ENCODE assay signal across 25 cellular contexts in genomic region chr2:60838481-60838880, GRCh38. TPM values are rescaled to one million over a fixed set of nuclear protein-coding genes. Genes with fewer than 3 reads are reported as not detected.
DNase-seq lines count a peak whose midpoint lies in the region; ATAC-seq and TF ChIP-seq lines count a peak whose summit lies in the region.
"Had no signal": no experiment of that assay in that cellular context is flagged by ENCODE, and none has a peak within 500 bp of the region (broad histone marks: within the 10 kb centered on the region; RNA-seq: fewer than 3 reads in every experiment).

No MANE protein-coding gene starts in this region.

- intact Hi-C loops in CD4-positive, alpha-beta memory T cell (cut with micrococcal nuclease), result no loop called here

- ATAC-seq in stimulated activated naive CD8-positive, alpha-beta T cell treated with anti-CD3 and anti-CD28 coated beads, Interleukin-15, amount 100 ng/mL, for 72 hours, result no peak
- ATAC-seq in GM19467 (IDR thresholded peaks at IDR 0.05; ENCODE audit: unreplicated experiment) (no peak), HG02678 (IDR thresholded peaks at IDR 0.05; ENCODE audit: unreplicated experiment) (no peak)

- H3K27ac ChIP-seq in SU-DHL-6 (ENCODE audit: low read depth, low read length), result peak overlapping the region; percentile 98
- no peak overlapping the region for H3K27ac ChIP-seq in CD4-positive, alpha-beta memory T cell (ENCODE audit: low read depth, low read length)
- H3K27ac ChIP-seq: 22Rv1, PC-9, RWPE1, SK-N-MC had no signal

- peak overlapping the region; percentile 52 for H3K9ac ChIP-seq in SU-DHL-6 (ENCODE audit: low read length)

- CTCF ChIA-PET in CD4-positive, alpha-beta memory T cell (lab: Charles Lee; ENCODE audit: partially characterized antibody), result interaction anchor here (1.4 kb wide), 1 partner anchor 33 kb away, joined by 4 read pairs; no protein-coding TSS in a partner anchor

- no peak overlapping the region for H2AFZ ChIP-seq in SU-DHL-6 (ENCODE audit: low read depth, low read length, severe bottlenecking)
- H2AFZ ChIP-seq: PC-9 had no signal

- H3K4me3 Mint-ChIP-seq in stimulated activated naive CD8-positive, alpha-beta T cell treated with anti-CD3 and anti-CD28 coated beads, Interleukin-15, Interleukin-2, amounts not matched to agents 100 ng/mL and 50 ng/mL, for 24 hours, result no peak overlapping the region
- no peak overlapping the region for H3K4me3 Mint-ChIP-seq in stimulated activated naive CD8-positive, alpha-beta T cell treated with anti-CD3 and anti-CD28 coated beads, Interleukin-15, amount 100 ng/mL, for 72 hours
- H3K4me3 Mint-ChIP-seq in CD4-positive, alpha-beta memory T cell, result no peak overlapping the region
- H3K4me3 Mint-ChIP-seq: CD8-positive, alpha-beta memory T cell had no signal

- no peaks in the 10 kb centered on the region for H3K9me2 ChIP-seq in SU-DHL-6 (replicated peaks; ENCODE audit: insufficient read depth, low read length)

- H3K27me3 ChIP-seq in SU-DHL-6 (ENCODE audit: low read length), result no peaks in the 10 kb centered on the region
- no peaks in the 10 kb centered on the region for H3K27me3 ChIP-seq in CD4-positive, alpha-beta memory T cell (ENCODE audit: insufficient read depth, low read length)

- H3K4me1 Mint-ChIP-seq in stimulated activated naive CD8-positive, alpha-beta T cell treated with anti-CD3 and anti-CD28 coated beads, Interleukin-15, Interleukin-2, amounts not matched to agents 100 ng/mL and 50 ng/mL, for 24 hours (ENCODE audit: low read depth), result peaks cover 79% of the 10 kb centered on the region
- peaks cover 68% of the 10 kb centered on the region for H3K4me1 Mint-ChIP-seq in stimulated activated naive CD8-positive, alpha-beta T cell treated with anti-CD3 and anti-CD28 coated beads, Interleukin-15, amount 100 ng/mL, for 72 hours
- peaks cover 9 to 14% (median 11%) of the 10 kb centered on the region in 4 donors for H3K4me1 Mint-ChIP-seq in CD4-positive, alpha-beta memory T cell

- H3K27ac Mint-ChIP-seq in stimulated activated naive CD8-positive, alpha-beta T cell treated with anti-CD3 and anti-CD28 coated beads, Interleukin-15, Interleukin-2, amounts not matched to agents 100 ng/mL and 50 ng/mL, for 24 hours, result peak overlapping the region; percentile 4
- H3K27ac Mint-ChIP-seq in stimulated activated naive CD8-positive, alpha-beta T cell treated with anti-CD3 and anti-CD28 coated beads, Interleukin-15, amount 100 ng/mL, for 72 hours, result no peak overlapping the region
- H3K27ac Mint-ChIP-seq in CD4-positive, alpha-beta memory T cell, result no peak overlapping the region

- no peak overlapping the region for H3K4me3 ChIP-seq in SU-DHL-6 (ENCODE audit: insufficient read depth, low read length, poor library complexity, severe bottlenecking)
- H3K4me3 ChIP-seq in CD4-positive, alpha-beta memory T cell (ENCODE audit: low read length in 2 of 2), result no peak overlapping the region
- H3K4me3 ChIP-seq: PC-9, SK-N-MC had no signal

- no peaks in the 10 kb centered on the region for H4K20me1 ChIP-seq in SU-DHL-6 (ENCODE audit: low read depth, low read length)

- no peaks in the 10 kb centered on the region for H3K9me3 Mint-ChIP-seq in stimulated activated naive CD8-positive, alpha-beta T cell treated with anti-CD3 and anti-CD28 coated beads, Interleukin-15, Interleukin-2, amounts not matched to agents 100 ng/mL and 50 ng/mL, for 24 hours
- H3K9me3 Mint-ChIP-seq in stimulated activated naive CD8-positive, alpha-beta T cell treated with anti-CD3 and anti-CD28 coated beads, Interleukin-15, amount 100 ng/mL, for 72 hours, result peaks cover 0 to 5% of the 10 kb centered on the region in 2 donors
- H3K9me3 Mint-ChIP-seq in CD4-positive, alpha-beta memory T cell, result no peaks in the 10 kb centered on the region
- H3K9me3 Mint-ChIP-seq: CD8-positive, alpha-beta memory T cell had no signal

- H3K4me2 ChIP-seq in SU-DHL-6 (ENCODE audit: low read depth, low read length, poor library complexity, severe bottlenecking), result peak overlapping the region; percentile 81
- H3K4me2 ChIP-seq: PC-9 had no signal

- H3K36me3 Mint-ChIP-seq in stimulated activated naive CD8-positive, alpha-beta T cell treated with anti-CD3 and anti-CD28 coated beads, Interleukin-15, Interleukin-2, amounts not matched to agents 100 ng/mL and 50 ng/mL, for 24 hours (ENCODE audit: low read depth), result no peaks in the 10 kb centered on the region
- no peaks in the 10 kb centered on the region for H3K36me3 Mint-ChIP-seq in CD4-positive, alpha-beta memory T cell
- H3K36me3 Mint-ChIP-seq: CD8-positive, alpha-beta memory T cell had no signal

- no peaks in the 10 kb centered on the region for H3K9me3 ChIP-seq in SU-DHL-6 (ENCODE audit: insufficient read depth, low read length)
- H3K9me3 ChIP-seq in CD4-positive, alpha-beta memory T cell (ENCODE audit: control insufficient read depth in 1 of 2, low read length in 2 of 2), result no peaks in the 10 kb centered on the region

- peaks cover 6% of the 10 kb centered on the region for H3K27me3 Mint-ChIP-seq in stimulated activated naive CD8-positive, alpha-beta T cell treated with anti-CD3 and anti-CD28 coated beads, Interleukin-15, Interleukin-2, amounts not matched to agents 100 ng/mL and 50 ng/mL, for 24 hours
- H3K27me3 Mint-ChIP-seq in stimulated activated naive CD8-positive, alpha-beta T cell treated with anti-CD3 and anti-CD28 coated beads, Interleukin-15, amount 100 ng/mL, for 72 hours, result no peaks in the 10 kb centered on the region
- H3K27me3 Mint-ChIP-seq in CD4-positive, alpha-beta memory T cell, result peaks cover 0 to 8% of the 10 kb centered on the region in 2 donors

- no peak for DNase-seq in stimulated activated naive CD8-positive, alpha-beta T cell treated with anti-CD3 and anti-CD28 coated beads, Interleukin-15, amount 100 ng/mL, for 72 hours
- DNase-seq in iris pigment epithelial cell (ENCODE audit: low read depth) (peak; percentile 31), DMS79 treated with DMSO at 0.1 percent for 48 hours (lab: John Stamatoyannopoulos, UW) (no peak)
- no peak for DNase-seq in CD4-positive, alpha-beta memory T cell
- DNase-seq: C1 segment of cervical spinal cord; Calu3; CD8-positive, alpha-beta memory T cell; DMS153; GDM1; H7; Kasumi-1; NCI-H1417; NCI-H1694 treated with DMSO at 0.1 percent for 48 hours; NCI-H2081 treated with DMSO at 0.1 percent for 48 hours; NCI-H446 treated with DMSO at 0.1 percent for 48 hours; NCI-H748 treated with DMSO at 0.1 percent for 48 hours; PC-9; SHP77 treated with DMSO at 0.1 percent for 48 hours had no signal

- H3F3A ChIP-seq in SU-DHL-6 (ENCODE audit: insufficient read depth), result peaks cover 52% of the 10 kb centered on the region

- H3K79me2 ChIP-seq in SU-DHL-6 (ENCODE audit: insufficient read depth, low read length), result no peaks in the 10 kb centered on the region

- H3K4me1 ChIP-seq in CD4-positive, alpha-beta memory T cell (ENCODE audit: insufficient read depth, low read length), result peaks cover 14% of the 10 kb centered on the region

- TF ChIP-seq CTCF in SU-DHL-6 (IDR thresholded peaks at IDR 0.05; ENCODE audit: insufficient read depth, low read length, poor library complexity, severe bottlenecking), result no peak

- no peaks in the 10 kb centered on the region for H3K36me3 ChIP-seq in SU-DHL-6 (ENCODE audit: low read length)
- no peaks in the 10 kb centered on the region for H3K36me3 ChIP-seq in CD4-positive, alpha-beta memory T cell (ENCODE audit: insufficient read depth, low read length)

- POLR2A ChIA-PET in CD4-positive, alpha-beta memory T cell (lab: Charles Lee; ENCODE audit: partially characterized antibody), result interaction anchor here (1.6 kb wide), 1 partner anchor 29 kb away, joined by 3 read pairs; no protein-coding TSS in a partner anchor

RNA-seq across cellular contexts. Expression of gene REL, which starts 42.9 kb away (rescaled TPM):
- total RNA-seq in CD4-positive, alpha-beta memory T cell, result 10 to 100 TPM; 26.5 to 28.0 TPM
- 10 to 100 TPM in 1 of 2 donors, 1 to 10 TPM in 1; 3.8 to 12.3 TPM for polyA plus RNA-seq in CD4-positive, alpha-beta memory T cell
